ENCODE assay signal across 15 cellular contexts in genomic region chr14:50759800-50760543, GRCh38.
"Had no signal": no experiment of that assay in that cellular context is flagged by ENCODE, and none has a peak within 500 bp of the region (broad histone marks: within the 10 kb centered on the region; RNA-seq: fewer than 3 reads in every experiment).

No MANE protein-coding gene starts in this region.

- H3K9ac ChIP-seq: neural progenitor cell had no signal

- DNase-seq: activated CD4-positive, alpha-beta memory T cell treated with anti-CD3 and anti-CD28 coated beads, Interleukin-2, amount 10 ng/mL, durations not matched to agents 7 days and 5 days; activated naive CD4-positive, alpha-beta T cell; adrenal gland; brain microvascular endothelial cell; endodermal cell; hippocampal formation; kidney glomerular epithelial cell; pancreas; retina; stimulated activated CD4-positive, alpha-beta T cell treated with anti-CD3 and anti-CD28 coated beads, Interleukin-4, amount 100 ng/mL, for 4 hours; upper lobe of right lung had no signal

- H3K4me3 ChIP-seq: adrenal gland, neural progenitor cell, pancreas, skin epidermis, upper lobe of right lung had no signal

- H3K27ac Mint-ChIP-seq: activated CD4-positive, alpha-beta memory T cell treated with anti-CD3 and anti-CD28 coated beads, Interleukin-2, amount 10 ng/mL, durations not matched to agents 7 days and 5 days; endodermal cell; neural progenitor cell; T-helper 1 cell treated with Interleukin-12 subunit alpha and Interleukin-12 subunit beta and Interleukin-4 antibody, amounts not matched to agents 30 μg/mL and 1 μg/mL, for 36 hours had no signal

- H3K9me3 ChIP-seq: adrenal gland, pancreas, upper lobe of right lung had no signal

- H3K4me1 Mint-ChIP-seq: endodermal cell, neural progenitor cell had no signal

- ATAC-seq: activated CD4-positive, CD25-positive, alpha-beta regulatory T cell treated with anti-CD3 and anti-CD28 coated beads, Interleukin-2, amount 50 U/mL, for 24 hours; pancreas; upper lobe of right lung had no signal

- H3K27ac ChIP-seq: adrenal gland, brain microvascular endothelial cell, neural progenitor cell, pancreas, skin epidermis, upper lobe of right lung had no signal

- H3K27me3 Mint-ChIP-seq: activated CD4-positive, alpha-beta memory T cell treated with anti-CD3 and anti-CD28 coated beads, Interleukin-2, amount 10 ng/mL, durations not matched to agents 7 days and 5 days had no signal

- H3K4me1 ChIP-seq: adrenal gland, neural progenitor cell, upper lobe of right lung had no signal

- H3K4me2 ChIP-seq: neural progenitor cell had no signal

- H3K9me3 Mint-ChIP-seq: activated CD4-positive, alpha-beta memory T cell treated with anti-CD3 and anti-CD28 coated beads, Interleukin-2, amount 10 ng/mL, durations not matched to agents 7 days and 5 days; endodermal cell; neural progenitor cell; T-helper 1 cell treated with Interleukin-12 subunit alpha and Interleukin-12 subunit beta and Interleukin-4 antibody, amounts not matched to agents 30 μg/mL and 1 μg/mL, for 36 hours had no signal

- H3K27me3 ChIP-seq: adrenal gland, brain microvascular endothelial cell, neural progenitor cell, pancreas, upper lobe of right lung had no signal

- H3K36me3 ChIP-seq: neural progenitor cell, pancreas had no signal

- H3K4me3 Mint-ChIP-seq: activated CD4-positive, alpha-beta memory T cell treated with anti-CD3 and anti-CD28 coated beads, Interleukin-2, amount 10 ng/mL, durations not matched to agents 7 days and 5 days; endodermal cell; neural progenitor cell; T-helper 1 cell treated with Interleukin-12 subunit alpha and Interleukin-12 subunit beta and Interleukin-4 antibody, amounts not matched to agents 30 μg/mL and 1 μg/mL, for 36 hours had no signal

- H2AFZ ChIP-seq: neural progenitor cell had no signal
